Comparison of ENCODE assay signal across 14 cellular contexts in the genomic region with DNA sequence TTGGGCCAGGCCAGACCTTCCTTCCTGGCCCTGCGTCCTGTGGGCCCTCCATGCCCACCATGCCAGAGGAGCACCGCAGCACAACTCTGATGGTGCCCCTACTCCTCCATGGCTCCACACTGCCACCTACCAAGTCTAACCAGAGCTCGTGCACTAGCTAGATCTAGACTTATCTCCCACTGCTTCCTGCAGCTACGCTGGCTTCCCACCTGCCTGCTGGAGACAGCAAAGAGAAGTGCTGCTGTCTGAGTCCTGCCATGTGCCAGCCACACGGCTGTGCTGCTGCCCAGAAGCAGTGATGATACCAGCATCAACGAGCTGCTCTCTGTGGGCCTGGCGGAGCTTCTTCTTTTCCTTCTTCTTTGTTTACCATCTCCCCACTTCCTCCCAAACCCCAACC. TPM values are rescaled to one million over a fixed set of nuclear protein-coding genes. Genes with fewer than 3 reads are reported as not detected.
DNase-seq lines count a peak whose midpoint lies in the region; ATAC-seq, FAIRE-seq and TF ChIP-seq lines count a peak whose summit lies in the region.
"Had no signal": no experiment of that assay in that cellular context is flagged by ENCODE, and none has a peak within 500 bp of the region (broad histone marks: within the 10 kb centered on the region; RNA-seq: fewer than 3 reads in every experiment).

No MANE protein-coding gene starts in this region.

- H3K9me3 ChIP-seq in K562 (replicated peaks; ENCODE audit: control insufficient read depth, insufficient read depth, low read depth, low read length): no peaks in the 10 kb centered on the region
- H3K9me3 ChIP-seq: suprapubic skin had no signal

- CTCF ChIA-PET in K562 (lab: Yijun Ruan, JAX; ENCODE audit: low intra/inter-chr PET ratio): no interaction called here

- no peak for TF ChIP-seq POLR2A in K562 (conservative IDR thresholded peaks at IDR 0.05)

- H3K27me3 ChIP-seq in K562 (ENCODE audit: control insufficient read depth in 2 of 2, insufficient read depth in 2 of 2, low read length in 2 of 2): peaks cover 30 to 54% of the 10 kb centered on the region in 2 experiments; a peak in 4 of 5 replicates
- H3K27me3 ChIP-seq: cardiac muscle cell, suprapubic skin had no signal

- peak; percentile 67 for ATAC-seq in K562

- POLR2A ChIA-PET in K562 (lab: Yijun Ruan, JAX): no interaction called here

- DNase-seq in NCI-H146 (lab: John Stamatoyannopoulos, UW): peak; percentile 23
- DNase-seq in NCI-H146 treated with DMSO at 0.1 percent for 48 hours (lab: John Stamatoyannopoulos, UW; ENCODE audit: unreplicated experiment): no peak
- DNase-seq in GM13977 (ENCODE audit: low spot score): no peak
- DNase-seq in NCI-H774 (lab: John Stamatoyannopoulos, UW): peak; percentile 7
- DNase-seq in K562 (ENCODE audit: extremely low read depth in 1 of 4, low spot score in 3 of 4): peak in 1 of 4 experiments; percentile 23
- DNase-seq in NCI-H187 (lab: John Stamatoyannopoulos, UW): no peak
- DNase-seq in central memory CD4-positive, alpha-beta T cell: no peak
- DNase-seq in cerebellum (ENCODE audit: low spot score): no peak
- DNase-seq: esophagus squamous epithelium, NCI-H446 had no signal

- intact Hi-C loops in K562 (cut with micrococcal nuclease): no loop called here

- TF ChIP-seq RAD21 in K562 (CRISPR knock-in tag; conservative IDR thresholded peaks at IDR 0.05 in 1 of 2, IDR thresholded peaks at IDR 0.05 in 1 of 2): peak in 1 of 2 experiments; percentile 55; a peak in 2 of 4 replicates

- no peak overlapping the region for H2AFZ ChIP-seq in K562 (ENCODE audit: low read depth, low read length)

- WGBS in K562 (ENCODE audit: insufficient coverage, low coverage, missing lambda C conversion rate): 3% methylated on average over 7 of the region's 7 CpGs

- H3K9me1 ChIP-seq in K562 (ENCODE audit: control insufficient read depth, insufficient read depth, low read length): no peaks in the 10 kb centered on the region

- FAIRE-seq in K562 (lab: Jason Lieb, UNC): no peak

- H3K36me3 ChIP-seq in K562 (ENCODE audit: control insufficient read depth, insufficient read depth, low read length): no peaks in the 10 kb centered on the region
- H3K36me3 ChIP-seq: cardiac muscle cell, esophagus squamous epithelium, suprapubic skin had no signal

- H4K20me1 ChIP-seq in K562 (replicated peaks; ENCODE audit: control insufficient read depth, insufficient read depth, low read length): no peaks in the 10 kb centered on the region; the same call in none of the 2 replicates

- in situ Hi-C loops in GM13977 (cut with MboI; ENCODE audit: low pct_unique_long_range_greater_than_20kb, low sequenced_read_pairs, unreplicated experiment) (no loop called here), K562 (cut with MboI) (no loop called here)

- no TSS peak for BruUV-seq in K562 (replicated peaks; lab: Mats Ljungman, UMichigan)

- no peak overlapping the region for H3K4me2 ChIP-seq in K562 (ENCODE audit: insufficient read depth, low read length)

- no peak overlapping the region for H3K27ac ChIP-seq in K562 (ENCODE audit: extremely low read depth, low read depth, low read length)
- H3K27ac ChIP-seq: cardiac muscle cell, esophagus squamous epithelium, suprapubic skin had no signal

- no peaks in the 10 kb centered on the region for H3K79me2 ChIP-seq in K562 (ENCODE audit: control insufficient read depth, insufficient read depth, low read length)

- TF ChIP-seq EP300 in K562 (IDR thresholded peaks at IDR 0.05; ENCODE audit: low read length): no peak

- H3K4me1 ChIP-seq in K562 (replicated peaks in 1 of 2; ENCODE audit: control insufficient read depth in 2 of 2, insufficient read depth in 2 of 2, low read length in 2 of 2): peaks cover 0 to 5% of the 10 kb centered on the region in 2 experiments; a peak in 1 of 5 replicates
- H3K4me1 ChIP-seq: suprapubic skin had no signal

- H3K4me3 ChIP-seq in K562: no peak overlapping the region
- H3K4me3 ChIP-seq: cardiac muscle cell, esophagus squamous epithelium, suprapubic skin had no signal

- TF ChIP-seq CTCF in GM13977 (IDR thresholded peaks at IDR 0.05; ENCODE audit: extremely low read depth, insufficient read depth, missing control alignments) (peak; percentile 32), K562 (IDR thresholded peaks at IDR 0.05 in 2 of 3, conservative IDR thresholded peaks at IDR 0.05 in 1 of 3; ENCODE audit: insufficient read depth in 2 of 3, low read depth in 1 of 3, low read length in 3 of 3) (peak; percentile 25 to 40 (median 35); a peak in 4 of 6 replicates)

- H3K9ac ChIP-seq in K562 (ENCODE audit: insufficient read depth in 1 of 2, low read depth in 2 of 2, low read length in 2 of 2): 0 out of 4 replicates have a peak overlapping the region, but pooled peaks of 1 of the 2 experiments have one; percentile 4

TF ChIP-seq in K562, 482 proteins besides CTCF, POLR2A, EP300 and RAD21:
- TF ChIP-seq, protein P1, sequence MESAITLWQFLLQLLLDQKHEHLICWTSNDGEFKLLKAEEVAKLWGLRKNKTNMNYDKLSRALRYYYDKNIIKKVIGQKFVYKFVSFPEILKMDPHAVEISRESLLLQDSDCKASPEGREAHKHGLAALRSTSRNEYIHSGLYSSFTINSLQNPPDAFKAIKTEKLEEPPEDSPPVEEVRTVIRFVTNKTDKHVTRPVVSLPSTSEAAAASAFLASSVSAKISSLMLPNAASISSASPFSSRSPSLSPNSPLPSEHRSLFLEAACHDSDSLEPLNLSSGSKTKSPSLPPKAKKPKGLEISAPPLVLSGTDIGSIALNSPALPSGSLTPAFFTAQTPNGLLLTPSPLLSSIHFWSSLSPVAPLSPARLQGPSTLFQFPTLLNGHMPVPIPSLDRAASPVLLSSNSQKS (CRISPR knock-in tag; IDR thresholded peaks at IDR 0.05): no peak
- TF ChIP-seq, protein P2, sequence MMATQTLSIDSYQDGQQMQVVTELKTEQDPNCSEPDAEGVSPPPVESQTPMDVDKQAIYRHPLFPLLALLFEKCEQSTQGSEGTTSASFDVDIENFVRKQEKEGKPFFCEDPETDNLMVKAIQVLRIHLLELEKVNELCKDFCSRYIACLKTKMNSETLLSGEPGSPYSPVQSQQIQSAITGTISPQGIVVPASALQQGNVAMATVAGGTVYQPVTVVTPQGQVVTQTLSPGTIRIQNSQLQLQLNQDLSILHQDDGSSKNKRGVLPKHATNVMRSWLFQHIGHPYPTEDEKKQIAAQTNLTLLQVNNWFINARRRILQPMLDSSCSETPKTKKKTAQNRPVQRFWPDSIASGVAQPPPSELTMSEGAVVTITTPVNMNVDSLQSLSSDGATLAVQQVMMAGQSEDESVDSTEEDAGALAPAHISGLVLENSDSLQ (IDR thresholded peaks at IDR 0.05): no peak
- TF ChIP-seq PRPF4 (IDR thresholded peaks at IDR 0.05; ENCODE audit: insufficient read depth, low read depth, low read length, poor library complexity, severe bottlenecking): no peak

RNA-seq across cellular contexts. Expression of a gene that starts 4.5 kb away (rescaled TPM):
- total RNA-seq in K562 (2011; cell fraction: chromatin; rRNA removed; ENCODE audit: low replicate concordance): not detected in 2 replicates
- total RNA-seq in K562 (2011; cell fraction: nucleolus; rRNA removed): not detected in 2 replicates
- not detected in 2 replicates for total RNA-seq in K562 (2011; cell fraction: nucleoplasm; rRNA removed)
- total RNA-seq in K562 (2014; rRNA removed) (not detected in 2 replicates), K562 (2014; rRNA removed; fragmentation: Illumina TruSeq; extraction: Trizol) (not detected in 2 replicates), K562 (2015; rRNA removed; fragmentation: Illumina TruSeq; extraction: Trizol) (not detected in 2 replicates), K562 (2021) (not detected in 2 replicates), cerebellum (not detected)
- polyA plus RNA-seq in K562 (2011; rRNA removed) (not detected in 2 replicates), K562 (2014; fragmentation: Illumina TruSeq; extraction: Trizol) (not detected in 2 replicates), K562 (2014; fragmentation: Nextera tagmentation; extraction: Ambion mirVana) (not detected), K562 (2014; rRNA removed) (not detected in 2 replicates)
- polyA plus RNA-seq in K562 (2011; cell fraction: cytosol; rRNA removed): not detected in 2 replicates
- polyA plus RNA-seq in K562 (2011; cell fraction: nucleus; rRNA removed): not detected in 2 replicates
- polyA plus RNA-seq in K562 (2012): not detected in 2 replicates
- polyA minus RNA-seq in K562 (2011; rRNA and poly(A)+ RNA removed): not detected in 2 replicates
- not detected in 2 replicates for polyA minus RNA-seq in K562 (2011; cell fraction: cytosol; rRNA and poly(A)+ RNA removed)
- not detected in 2 replicates for polyA minus RNA-seq in K562 (2011; cell fraction: nucleus; rRNA and poly(A)+ RNA removed)
- total RNA-seq: activated T-helper 1 cell treated with anti-CD3 and anti-CD28 coated beads, Interleukin-12 subunit alpha, Interleukin-12 subunit beta, Interleukin-2, Interleukin-4 antibody, amounts not matched to agents 30 ng/mL and 10 ng/mL and 1 ng/mL, durations not matched to agents 14 hours and 24 hours and 36 hours; cardiac muscle cell; Daoy; esophagus squamous epithelium; suprapubic skin had no signal
- polyA plus RNA-seq: cardiac muscle cell had no signal

RNA-seq across cellular contexts. Expression of a gene that starts 6.9 kb away (rescaled TPM):
- not detected in 2 replicates for total RNA-seq in K562 (2011; cell fraction: chromatin; rRNA removed; ENCODE audit: low replicate concordance)
- not detected in 2 replicates for total RNA-seq in K562 (2011; cell fraction: nucleolus; rRNA removed)
- not detected in 2 replicates for total RNA-seq in K562 (2011; cell fraction: nucleoplasm; rRNA removed)
- total RNA-seq in K562 (2014; rRNA removed) (not detected in 2 replicates), K562 (2014; rRNA removed; fragmentation: Illumina TruSeq; extraction: Trizol) (not detected in 2 replicates), K562 (2015; rRNA removed; fragmentation: Illumina TruSeq; extraction: Trizol) (not detected in 2 replicates), K562 (2021) (not detected in 2 replicates), cerebellum (not detected)
- polyA plus RNA-seq in K562 (2011; rRNA removed) (not detected in 2 replicates), K562 (2014; fragmentation: Illumina TruSeq; extraction: Trizol) (not detected in 2 replicates), K562 (2014; fragmentation: Nextera tagmentation; extraction: Ambion mirVana) (not detected), K562 (2014; rRNA removed) (not detected in 2 replicates)
- not detected in 2 replicates for polyA plus RNA-seq in K562 (2011; cell fraction: cytosol; rRNA removed)
- polyA plus RNA-seq in K562 (2011; cell fraction: nucleus; rRNA removed): not detected in 2 replicates
- polyA plus RNA-seq in K562 (2012): not detected in 2 replicates
- polyA minus RNA-seq in K562 (2011; rRNA and poly(A)+ RNA removed): not detected in 2 replicates
- polyA minus RNA-seq in K562 (2011; cell fraction: cytosol; rRNA and poly(A)+ RNA removed): not detected in 2 replicates
- polyA minus RNA-seq in K562 (2011; cell fraction: nucleus; rRNA and poly(A)+ RNA removed): not detected in 2 replicates
- total RNA-seq: activated T-helper 1 cell treated with anti-CD3 and anti-CD28 coated beads, Interleukin-12 subunit alpha, Interleukin-12 subunit beta, Interleukin-2, Interleukin-4 antibody, amounts not matched to agents 30 ng/mL and 10 ng/mL and 1 ng/mL, durations not matched to agents 14 hours and 24 hours and 36 hours; cardiac muscle cell; Daoy; esophagus squamous epithelium had no signal
- polyA plus RNA-seq: cardiac muscle cell had no signal

Comparison
In these comparisons a context has a peak if more than half of its experiments do, and no peak if none do; other contexts are left out.
1. DNase-seq: peak in NCI-H146 (single experiment) and NCI-H774 (single experiment); none in NCI-H146 treated with DMSO at 0.1 percent for 48 hours (single experiment), GM13977 (single experiment), NCI-H187 (0 of 2), central memory CD4-positive, alpha-beta T cell (single experiment) and cerebellum (single experiment).